In the genomic region with DNA sequence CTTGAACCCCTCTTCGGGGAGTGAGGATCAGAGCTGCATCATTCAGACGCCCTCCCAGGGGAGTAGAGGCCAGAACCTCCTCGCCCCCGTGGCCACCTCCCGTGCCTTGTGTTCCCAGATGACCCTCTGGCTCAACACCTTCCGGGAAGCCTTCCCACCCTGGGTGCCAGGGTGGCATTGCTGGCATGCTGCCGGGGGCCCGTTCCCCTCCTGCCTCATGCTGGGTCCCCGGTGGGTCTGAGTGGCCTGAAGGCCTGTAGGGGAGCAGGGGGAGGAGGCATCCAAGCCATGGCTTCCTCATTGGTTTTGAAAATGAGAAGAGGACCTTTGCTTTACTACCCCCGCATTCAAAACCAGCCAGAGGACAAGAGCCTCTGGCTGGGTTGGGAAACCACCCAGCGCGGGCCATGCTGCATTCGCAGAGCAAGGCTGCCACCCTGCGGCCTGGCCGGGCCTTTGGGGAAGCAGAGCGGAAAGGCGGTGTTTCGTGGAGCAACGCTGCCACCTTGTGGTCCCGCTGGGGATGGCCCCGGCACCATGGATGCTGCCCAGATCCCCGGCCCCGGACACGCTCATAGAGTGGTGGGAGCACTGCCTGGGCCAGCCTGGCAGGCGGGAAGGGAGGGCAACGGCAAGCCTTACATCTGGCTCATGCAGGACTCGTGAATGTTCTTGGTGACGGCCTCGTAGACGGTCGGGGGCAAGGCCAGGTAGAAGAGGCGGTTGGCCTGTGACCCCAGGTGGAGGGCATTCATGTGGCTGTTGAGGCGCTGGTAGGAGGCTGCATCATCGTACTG, we compare ENCODE assay signal across 8 cellular contexts. TPM values are rescaled to one million over a fixed set of nuclear protein-coding genes. Genes with fewer than 3 reads are reported as not detected.
DNase-seq lines count a peak whose midpoint lies in the region; ATAC-seq and TF ChIP-seq lines count a peak whose summit lies in the region.

No MANE protein-coding gene starts in this region.

- H3K4me1 ChIP-seq in lower lobe of right lung: no peaks in the 10 kb centered on the region

- H3K9me3 Mint-ChIP-seq in CD14-positive monocyte: peaks cover 0 to 1% (median 0%) of the 10 kb centered on the region in 7 donors

- H3K9me3 ChIP-seq in lower lobe of right lung: no peaks in the 10 kb centered on the region

- peak overlapping the region; percentile 36 for H3K27ac ChIP-seq in lower lobe of right lung

- H3K27me3 ChIP-seq in lower lobe of right lung (ENCODE audit: low read depth): no peaks in the 10 kb centered on the region

- DNase-seq in CD14-positive monocyte (ENCODE audit: low spot score) (peak; percentile 87), NCI-H748 (lab: John Stamatoyannopoulos, UW; ENCODE audit: unreplicated experiment) (peak; percentile 87), dedifferentiated amniotic fluid mesenchymal stem cell (ENCODE audit: extremely low spot score) (peak; percentile 65), lower lobe of right lung (peak; percentile 92)
- DNase-seq in activated CD4-positive, alpha-beta T cell treated with anti-CD3 and anti-CD28 coated beads, Interleukin-2, amount 50 U/mL, for 1 hour: peak; percentile 86
- peak; percentile 68 for DNase-seq in stimulated activated CD8-positive, alpha-beta memory T cell treated with anti-CD3 and anti-CD28 coated beads, Interleukin-15, amount 100 ng/mL, for 1 hour (ENCODE audit: low read depth)

- no peak overlapping the region for H3K4me3 ChIP-seq in lower lobe of right lung

- peaks cover 2% of the 10 kb centered on the region for H3K4me1 Mint-ChIP-seq in CD14-positive monocyte

- TF ChIP-seq CTCF in CD14-positive monocyte (IDR thresholded peaks at IDR 0.05) (peak; percentile 92), lower lobe of right lung (IDR thresholded peaks at IDR 0.05) (peak; percentile 97)

- peak overlapping the region in 6 of 7 donors; percentile 37 to 91 (median 72) for H3K27ac Mint-ChIP-seq in CD14-positive monocyte

- H3K27me3 Mint-ChIP-seq in CD14-positive monocyte (ENCODE audit: low read depth in 3 of 3): peaks cover 0 to 11% (median 0%) of the 10 kb centered on the region in 3 donors

- H3K36me3 Mint-ChIP-seq in CD14-positive monocyte: peaks cover 42 to 69% of the 10 kb centered on the region in 2 donors

- intact Hi-C loops in CD14-positive monocyte (cut with micrococcal nuclease) (loop anchor here (2.0 to 5.0 kb wide), 3 partner anchors 137 to 162 kb away; partner anchors contain the start of genes FLNA (in 1 of the 2) and RPL10 (in 1 of the 2)), lower lobe of right lung (cut with DNase I) (no loop called here)

- no peak overlapping the region for H3K4me3 Mint-ChIP-seq in CD14-positive monocyte

- H3K36me3 ChIP-seq in lower lobe of right lung: peaks cover 29% of the 10 kb centered on the region

- peak; percentile 86 for ATAC-seq in GM19372 (IDR thresholded peaks at IDR 0.05; ENCODE audit: low read depth, unreplicated experiment)
- ATAC-seq in HG03460 (IDR thresholded peaks at IDR 0.05; ENCODE audit: unreplicated experiment): peak; percentile 81
- ATAC-seq in lower lobe of right lung: peak; percentile 90 to 96

RNA-seq across cellular contexts. Expression of gene G6PD, which starts 11.9 kb away (rescaled TPM):
- polyA plus RNA-seq in CD14-positive monocyte: 10 to 100 TPM; 10.7 to 14.7 TPM
- total RNA-seq in lower lobe of right lung: 80.2 TPM

RNA-seq across cellular contexts. Expression of gene IKBKG, which starts 12.7 kb away (rescaled TPM):
- 10 to 100 TPM; 31.3 to 33.7 TPM for polyA plus RNA-seq in CD14-positive monocyte
- total RNA-seq in lower lobe of right lung: 31.4 TPM

RNA-seq across cellular contexts. Expression of gene FAM3A, which starts 18.7 kb away (rescaled TPM):
- 10 to 100 TPM; 14.5 to 16.3 TPM for polyA plus RNA-seq in CD14-positive monocyte
- 39.7 TPM for total RNA-seq in lower lobe of right lung

RNA-seq across cellular contexts. Expression of gene SLC10A3, which starts 44.3 kb away (rescaled TPM):
- 10 to 100 TPM; 25.3 to 26.7 TPM for polyA plus RNA-seq in CD14-positive monocyte
- 20.2 TPM for total RNA-seq in lower lobe of right lung

RNA-seq across cellular contexts. Expression of gene UBL4A, which starts 48.3 kb away (rescaled TPM):
- 10 to 100 TPM; 27.9 to 28.1 TPM for polyA plus RNA-seq in CD14-positive monocyte
- 34.0 TPM for total RNA-seq in lower lobe of right lung
